9 cellular contexts compared by ENCODE assay signal in genomic region chr17:3796110-3796821, GRCh38. TPM values are rescaled to one million over a fixed set of nuclear protein-coding genes. Genes with fewer than 3 reads are reported as not detected.
A peak's percentile ranks its signal among the peaks of the same experiment; 100 is the strongest.
DNase-seq lines count a peak whose midpoint lies in the region; ATAC-seq, FAIRE-seq and TF ChIP-seq lines count a peak whose summit lies in the region.
"Had no signal": no experiment of that assay in that cellular context is flagged by ENCODE, and none has a peak within 500 bp of the region (broad histone marks: within the 10 kb centered on the region; RNA-seq: fewer than 3 reads in every experiment).

No MANE protein-coding gene starts in this region.

- H3K36me3 Mint-ChIP-seq in activated T-cell treated with anti-CD3 and anti-CD28 coated beads, Interleukin-2, amount 50 U/mL, for 72 hours (ENCODE audit: insufficient read depth in 2 of 2) = no peaks in the 10 kb centered on the region

- no peaks in the 10 kb centered on the region for H3K27me3 ChIP-seq in ovary
- H3K27me3 ChIP-seq: thyroid gland had no signal

- TF ChIP-seq POLR2A in ovary (IDR thresholded peaks at IDR 0.05) = no peak

- no peaks in the 10 kb centered on the region for H3K9me3 Mint-ChIP-seq in activated T-cell treated with anti-CD3 and anti-CD28 coated beads, Interleukin-2, amount 50 U/mL, for 72 hours

- H3K4me3 Mint-ChIP-seq in activated T-cell treated with anti-CD3 and anti-CD28 coated beads, Interleukin-2, amount 50 U/mL, for 72 hours = peak overlapping the region; percentile 59 to 66

- H3K27ac ChIP-seq in ovary = no peak overlapping the region
- H3K27ac ChIP-seq: thyroid gland had no signal

- no peak for TF ChIP-seq EP300 in ovary (IDR thresholded peaks at IDR 0.05)

- H3K36me3 ChIP-seq in ovary = no peaks in the 10 kb centered on the region
- H3K36me3 ChIP-seq: thyroid gland had no signal

- FAIRE-seq in HTR-8/SVneo (lab: Jason Lieb, UNC) (no peak), D721Med (lab: Jason Lieb, UNC) (no peak)

- DNase-seq in activated T-cell treated with anti-CD3 and anti-CD28 coated beads, Interleukin-2, amount 50 U/mL, for 72 hours = peak; percentile 87 to 93
- DNase-seq in stimulated activated CD4-positive, alpha-beta T cell treated with anti-CD3 and anti-CD28 coated beads, Interleukin-15, amount 100 ng/mL, for 48 hours (ENCODE audit: low read depth in 2 of 2) = peak; percentile 64 to 67
- DNase-seq in SW 1271 (lab: John Stamatoyannopoulos, UW) (no peak), ovary (no peak), HTR-8/SVneo (ENCODE audit: insufficient read length, low spot score) (no peak), D721Med (ENCODE audit: insufficient read length, low spot score) (no peak)

- H3K27me3 Mint-ChIP-seq in activated T-cell treated with anti-CD3 and anti-CD28 coated beads, Interleukin-2, amount 50 U/mL, for 72 hours (ENCODE audit: low read depth) = peaks cover 16% of the 10 kb centered on the region

- peaks cover 64% of the 10 kb centered on the region for H3K4me1 Mint-ChIP-seq in activated T-cell treated with anti-CD3 and anti-CD28 coated beads, Interleukin-2, amount 50 U/mL, for 72 hours (ENCODE audit: low read depth)

- H3K27ac Mint-ChIP-seq in activated T-cell treated with anti-CD3 and anti-CD28 coated beads, Interleukin-2, amount 50 U/mL, for 72 hours = peak overlapping the region; percentile 30

- ATAC-seq in GM19395 (IDR thresholded peaks at IDR 0.05; ENCODE audit: unreplicated experiment) (peak; percentile 75), HG03469 (IDR thresholded peaks at IDR 0.05; ENCODE audit: unreplicated experiment) (peak; percentile 37)
- peak; percentile 78 to 84 for ATAC-seq in activated T-cell treated with anti-CD3 and anti-CD28 coated beads, Interleukin-2, amount 50 U/mL, for 72 hours (replicated peaks in 1 of 2)

- H3K4me3 ChIP-seq in ovary = no peak overlapping the region
- H3K4me3 ChIP-seq: thyroid gland had no signal

- H3K4me1 ChIP-seq in ovary (ENCODE audit: insufficient read depth) = peaks cover 25% of the 10 kb centered on the region
- H3K4me1 ChIP-seq: thyroid gland had no signal

- WGBS in ovary, 3 donors = 86 to 88% (median 87%) methylated on average over 17 of the region's 17 CpGs

- TF ChIP-seq CTCF in ovary (IDR thresholded peaks at IDR 0.05) (no peak), D721Med (IDR thresholded peaks at IDR 0.05; ENCODE audit: insufficient read depth, missing control alignments) (no peak)

- intact Hi-C loops in ovary (cut with DNase I) = no loop called here

- no peaks in the 10 kb centered on the region for H3K9me3 ChIP-seq in ovary
- H3K9me3 ChIP-seq: thyroid gland had no signal

RNA-seq across cellular contexts. Expression of gene ITGAE, which starts 4.7 kb away (rescaled TPM):
- total RNA-seq in activated T-cell treated with anti-CD3 and anti-CD28 coated beads, Interleukin-2, amount 50 U/mL, for 72 hours = 10 to 100 TPM; 62.1 to 86.3 TPM
- 10 to 100 TPM; 13.3 to 22.3 (median 16.5) TPM for total RNA-seq in ovary
- polyA plus RNA-seq in ovary = 10 to 100 TPM; 21.6 to 27.0 TPM

RNA-seq across cellular contexts. Expression of gene NCBP3, which starts 49.8 kb away (rescaled TPM):
- 10 to 100 TPM; 65.1 to 65.8 TPM for total RNA-seq in activated T-cell treated with anti-CD3 and anti-CD28 coated beads, Interleukin-2, amount 50 U/mL, for 72 hours
- 10 to 100 TPM; 15.7 to 43.2 (median 37.6) TPM for total RNA-seq in ovary
- 10 to 100 TPM; 17.7 to 38.9 TPM for polyA plus RNA-seq in ovary

Comparison
In these comparisons a context has a peak if more than half of its experiments do, and no peak if none do; other contexts are left out.
1. DNase-seq: peak in activated T-cell treated with anti-CD3 and anti-CD28 coated beads, Interleukin-2, amount 50 U/mL, for 72 hours (2 of 2) and stimulated activated CD4-positive, alpha-beta T cell treated with anti-CD3 and anti-CD28 coated beads, Interleukin-15, amount 100 ng/mL, for 48 hours (2 of 2); none in SW 1271 (0 of 2), ovary (0 of 5), HTR-8/SVneo (single experiment) and D721Med (single experiment).
2. Peak in every context shown above with its lines, with median percentiles within 50 percentile points of each other: ATAC-seq.